15 cellular contexts compared by ENCODE assay signal in genomic region chr6:42786525-42786985, GRCh38. TPM values are rescaled to one million over a fixed set of nuclear protein-coding genes. Genes with fewer than 3 reads are reported as not detected.
DNase-seq lines count a peak whose midpoint lies in the region; ATAC-seq and TF ChIP-seq lines count a peak whose summit lies in the region.
"Had no signal": no experiment of that assay in that cellular context is flagged by ENCODE, and none has a peak within 500 bp of the region (broad histone marks: within the 10 kb centered on the region; RNA-seq: fewer than 3 reads in every experiment).

No MANE protein-coding gene starts in this region.

- H4K20me1 ChIP-seq in IMR-90 (ENCODE audit: insufficient read depth, low read length): peaks cover 9% of the 10 kb centered on the region

- H3K23ac ChIP-seq in IMR-90 (ENCODE audit: low read depth, low read length): peak overlapping the region; percentile 1; the same call in 1 of the 2 replicates

- in situ Hi-C loops in IMR-90 (cut with MboI; ENCODE audit: low sequenced_read_pairs) (no loop called here), GM13977 (cut with MboI; ENCODE audit: low pct_unique_long_range_greater_than_20kb, low sequenced_read_pairs, unreplicated experiment) (no loop called here)

- TF ChIP-seq POLR2A in IMR-90 (IDR thresholded peaks at IDR 0.05; ENCODE audit: low read depth, low read length) (no peak), esophagus squamous epithelium (IDR thresholded peaks at IDR 0.05) (no peak), sigmoid colon (IDR thresholded peaks at IDR 0.05) (no peak)

- H2BK5ac ChIP-seq in IMR-90 (ENCODE audit: low read depth, low read length, poor library complexity, severe bottlenecking): no peak overlapping the region

- no peak overlapping the region for H2BK120ac ChIP-seq in IMR-90 (ENCODE audit: low read depth, low read length)

- H4K8ac ChIP-seq in IMR-90 (ENCODE audit: low read depth in 2 of 2, low read length in 2 of 2): no peak overlapping the region; a peak in 1 of 4 replicates

- H3K9me3 ChIP-seq in A673 (ENCODE audit: low read depth, low read length, poor library complexity, severe bottlenecking): no peaks in the 10 kb centered on the region
- no peaks in the 10 kb centered on the region for H3K9me3 ChIP-seq in IMR-90 (ENCODE audit: control insufficient read depth, insufficient read depth, low read length)
- H3K9me3 ChIP-seq in esophagus squamous epithelium: no peaks in the 10 kb centered on the region
- H3K9me3 ChIP-seq in sigmoid colon: no peaks in the 10 kb centered on the region

- dilution Hi-C loops in IMR-90 (cut with HindIII; ENCODE audit: low sequenced_read_pairs, unreplicated experiment): no loop called here

- no peak for ATAC-seq in IMR-90 (ENCODE audit: low read depth)
- no peak for ATAC-seq in GM18502 (IDR thresholded peaks at IDR 0.05; ENCODE audit: poor library complexity, unreplicated experiment)
- no peak for ATAC-seq in GM18519 (IDR thresholded peaks at IDR 0.05; ENCODE audit: low FRiP score, unreplicated experiment)
- ATAC-seq: stimulated activated naive B cell treated with anti-CD40 and anti-IgM and Interleukin-4, amounts not matched to agents 10 μg/mL and 1 μg/mL and 100 μg/mL, for 72 hours; T-helper 17 cell had no signal

- POLR2A ChIA-PET in A673 (lab: Charles Lee; ENCODE audit: low non-redundant PET): no interaction called here
- POLR2A ChIA-PET in IMR-90 (lab: Charles Lee; ENCODE audit: unreplicated experiment): no interaction called here

- DNase-seq in A673 (ENCODE audit: low spot score) (no peak), IMR-90 (no peak), esophagus squamous epithelium (lab: John Stamatoyannopoulos, UW) (no peak), sigmoid colon (no peak), GM13977 (ENCODE audit: low spot score) (no peak), SW480 (ENCODE audit: low spot score) (no peak)
- DNase-seq: activated CD4-positive, CD25-positive, alpha-beta regulatory T cell treated with anti-CD3 and anti-CD28 coated beads, Interleukin-2, amount 50 U/mL, for 72 hours; cerebellar nuclear complex; hippocampal formation; NCI-H526 treated with DMSO at 0.1 percent for 48 hours; RPMI8226; stimulated activated naive B cell treated with anti-CD40 and anti-IgM and Interleukin-4, amounts not matched to agents 10 μg/mL and 1 μg/mL and 100 μg/mL, for 72 hours; T-helper 17 cell had no signal

- peak overlapping the region; percentile 15 for H3K27ac ChIP-seq in A673 (ENCODE audit: low read depth, low read length, poor library complexity, severe bottlenecking)
- H3K27ac ChIP-seq in IMR-90 (ENCODE audit: insufficient read depth, low read length): no peak overlapping the region
- peak overlapping the region in 3 of 4 donors; percentile 35 to 99 (median 49) for H3K27ac ChIP-seq in esophagus squamous epithelium
- peak overlapping the region; percentile 96 to 100 (median 100) for H3K27ac ChIP-seq in sigmoid colon

- H4K91ac ChIP-seq in IMR-90 (ENCODE audit: insufficient read depth, low read depth, low read length): no peak overlapping the region

- H3K4me1 ChIP-seq in A673 (ENCODE audit: insufficient read depth, low read length, poor library complexity, severe bottlenecking): peaks cover 31% of the 10 kb centered on the region
- H3K4me1 ChIP-seq in IMR-90 (ENCODE audit: control insufficient read depth, insufficient read depth, low read length): peaks cover 13% of the 10 kb centered on the region
- H3K4me1 ChIP-seq in esophagus squamous epithelium: peaks cover 14 to 70% (median 28%) of the 10 kb centered on the region in 3 donors
- peaks cover 0 to 69% (median 61%) of the 10 kb centered on the region in 4 donors for H3K4me1 ChIP-seq in sigmoid colon

- no peak overlapping the region for H3K14ac ChIP-seq in IMR-90 (replicated peaks; ENCODE audit: low read depth, low read length)

- H3K4ac ChIP-seq in IMR-90 (ENCODE audit: low read depth, low read length): no peak overlapping the region

- H3K4me2 ChIP-seq in IMR-90 (ENCODE audit: low read depth, low read length): peak overlapping the region; percentile 33; the same call in 1 of the 2 replicates

- H3K9me1 ChIP-seq in IMR-90 (ENCODE audit: insufficient read depth, low read length): peaks cover 10% of the 10 kb centered on the region

- no peak overlapping the region for H4K5ac ChIP-seq in IMR-90 (ENCODE audit: low read depth, low read length)

- no peak overlapping the region for H3K9ac ChIP-seq in IMR-90 (ENCODE audit: low read depth, low read length)

- no peak overlapping the region for H3K18ac ChIP-seq in IMR-90 (ENCODE audit: low read depth, low read length)

- CTCF ChIA-PET in A673 (lab: Charles Lee) (no interaction called here), IMR-90 (lab: Yijun Ruan, JAX) (interaction anchor here (0.6 kb wide), 1 partner anchor 66 kb away, joined by 3 read pairs; no protein-coding TSS in a partner anchor)

- intact Hi-C loops in A673 (cut with micrococcal nuclease; ENCODE audit: unreplicated experiment): loop anchor here (5.0 kb wide), 1 partner anchor 91 kb away; the partner anchor contains the start of gene RPL7L1
- intact Hi-C loops in IMR-90 (cut with micrococcal nuclease): no loop called here
- intact Hi-C loops in esophagus squamous epithelium (cut with DNase I): no loop called here
- intact Hi-C loops in sigmoid colon (cut with DNase I): loop anchor here (5.0 kb wide), 1 partner anchor 36 kb away; no protein-coding TSS in a partner anchor

- TF ChIP-seq RAD21 in IMR-90 (IDR thresholded peaks at IDR 0.05; ENCODE audit: low read length): no peak

- no peak overlapping the region for H2BK15ac ChIP-seq in IMR-90 (ENCODE audit: low read depth, low read length)

- TF ChIP-seq CTCF in A673 (conservative IDR thresholded peaks at IDR 0.05; ENCODE audit: low read depth, low read length) (no peak), IMR-90 (conservative IDR thresholded peaks at IDR 0.05; ENCODE audit: low read depth, low read length) (no peak), esophagus squamous epithelium (IDR thresholded peaks at IDR 0.05) (no peak), sigmoid colon (IDR thresholded peaks at IDR 0.05) (peak in 1 of 4 experiments; percentile 5), GM13977 (IDR thresholded peaks at IDR 0.05; ENCODE audit: extremely low read depth, insufficient read depth, missing control alignments) (no peak)

- BruUV-seq in A673 (replicated peaks; lab: Mats Ljungman, UMichigan) (no TSS peak), IMR-90 (replicated peaks; lab: Mats Ljungman, UMichigan) (no TSS peak)

- H3K27me3 ChIP-seq in A673 (replicated peaks; ENCODE audit: insufficient read depth, low read depth, low read length, poor library complexity) (no peaks in the 10 kb centered on the region), IMR-90 (ENCODE audit: control insufficient read depth, insufficient read depth, low read length) (no peaks in the 10 kb centered on the region), esophagus squamous epithelium (no peaks in the 10 kb centered on the region), sigmoid colon (no peaks in the 10 kb centered on the region)

- TF ChIP-seq EP300 in sigmoid colon (IDR thresholded peaks at IDR 0.05): no peak

- peaks cover 25 to 73% of the 10 kb centered on the region in 2 experiments for H3K79me1 ChIP-seq in IMR-90 (ENCODE audit: low read depth in 1 of 2, low read length in 2 of 2)

- H3K56ac ChIP-seq in IMR-90 (ENCODE audit: extremely low read depth, insufficient read depth, low read length): no peak overlapping the region

- H2AFZ ChIP-seq in IMR-90 (replicated peaks; ENCODE audit: low read length, poor library complexity): no peak overlapping the region

- H3K36me3 ChIP-seq in A673 (ENCODE audit: insufficient read depth, low read length, poor library complexity, severe bottlenecking) (peaks cover 5% of the 10 kb centered on the region), IMR-90 (ENCODE audit: control insufficient read depth, insufficient read depth, low read length) (peaks cover 3% of the 10 kb centered on the region; the same call in 1 of the 2 replicates), esophagus squamous epithelium (peaks cover 0 to 4% (median 0%) of the 10 kb centered on the region in 3 donors), sigmoid colon (no peaks in the 10 kb centered on the region)

- WGBS in IMR-90 (ENCODE audit: extremely low coverage in 2 of 2, insufficient read length in 1 of 2), 2 experiments: 100% methylated on average over 2 of the region's 3 CpGs; no CpG with 5 or more reads in 1 of the 2 experiments
- 78 to 82% methylated on average over 3 of the region's 3 CpGs for WGBS in esophagus squamous epithelium, 2 donors
- 86 to 88% methylated on average over 3 of the region's 3 CpGs for WGBS in sigmoid colon, 2 donors

- no peak overlapping the region for H2AK9ac ChIP-seq in IMR-90 (replicated peaks; ENCODE audit: low read depth, low read length, poor library complexity)

- H2AK5ac ChIP-seq in IMR-90 (ENCODE audit: low read depth, low read length): no peak overlapping the region

- no peak overlapping the region for H2BK20ac ChIP-seq in IMR-90 (ENCODE audit: low read depth, low read length)

- H3K4me3 ChIP-seq in A673 (ENCODE audit: low read depth, low read length, poor library complexity, severe bottlenecking): no peak overlapping the region
- no peak overlapping the region for H3K4me3 ChIP-seq in IMR-90 (ENCODE audit: insufficient read depth, low read depth, low read length)
- H3K4me3 ChIP-seq in esophagus squamous epithelium: peak overlapping the region in 1 of 4 donors; percentile 94
- peak overlapping the region in 2 of 4 donors; percentile 1 to 90 for H3K4me3 ChIP-seq in sigmoid colon

TF ChIP-seq in IMR-90, 13 proteins besides CTCF, POLR2A, EP300 and RAD21 (continues in another document):
- TF ChIP-seq RCOR1 (IDR thresholded peaks at IDR 0.05; ENCODE audit: insufficient replicate concordance, low read length) (no peak), NFE2L2 (IDR thresholded peaks at IDR 0.05; ENCODE audit: low read depth, low read length) (no peak), MXI1 (IDR thresholded peaks at IDR 0.05; ENCODE audit: borderline replicate concordance, low read depth, low read length) (no peak), MAFK (IDR thresholded peaks at IDR 0.05; ENCODE audit: low read depth, low read length) (no peak)

RNA-seq across cellular contexts. Expression of gene BICRAL, which starts 4.7 kb away (rescaled TPM):
- total RNA-seq in A673 (2021) (6.9 and 7.9 TPM in 2 replicates), IMR-90 (2012; rRNA removed) (4.7 and 6.1 TPM in 2 replicates), esophagus squamous epithelium (10 to 100 TPM in 2 of 4 donors, 1 to 10 TPM in 2; 5.8 to 13.9 (median 8.9) TPM), sigmoid colon (10 to 100 TPM; 13.6 to 18.5 (median 17.4) TPM)
- polyA plus RNA-seq in IMR-90 (2012; rRNA removed) (3.9 and 4.0 TPM in 2 replicates), sigmoid colon (1 to 10 TPM; 4.6 to 7.8 (median 4.8) TPM)
- polyA plus RNA-seq in IMR-90 (2012; cell fraction: cytosol; rRNA removed): 1.3 and 1.7 TPM in 2 replicates
- 3.4 and 9.8 TPM in 2 replicates for polyA plus RNA-seq in IMR-90 (2012; cell fraction: nucleus; rRNA removed; ENCODE audit: low replicate concordance)

RNA-seq across cellular contexts. Expression of gene TBCC, which starts 40.7 kb away (rescaled TPM):
- total RNA-seq in A673 (2021): 29.4 and 31.3 TPM in 2 replicates
- 32.6 and 33.9 TPM in 2 replicates for total RNA-seq in IMR-90 (2012; rRNA removed)
- 20.2 and 23.0 TPM in 2 replicates for polyA plus RNA-seq in IMR-90 (2012; rRNA removed)
- 15.0 and 20.0 TPM in 2 replicates for polyA plus RNA-seq in IMR-90 (2012; cell fraction: cytosol; rRNA removed)
- polyA plus RNA-seq in IMR-90 (2012; cell fraction: nucleus; rRNA removed; ENCODE audit: low replicate concordance): 8.4 and 10.7 TPM in 2 replicates
- 10 to 100 TPM; 16.2 to 32.9 (median 24.8) TPM for total RNA-seq in esophagus squamous epithelium
- 10 to 100 TPM; 16.6 to 39.6 (median 27.7) TPM for total RNA-seq in sigmoid colon
- 10 to 100 TPM; 30.6 to 35.9 (median 35.4) TPM for polyA plus RNA-seq in sigmoid colon

Comparison
In these comparisons a context has a peak if more than half of its experiments do, and no peak if none do; other contexts are left out.
1. intact Hi-C loops: an anchor here in A673 (5.0 kb wide) and sigmoid colon (5.0 kb wide); none called in IMR-90 and esophagus squamous epithelium.